1 cellular context compared by ENCODE assay signal in genomic region chr5:1161108-1161831, GRCh38.
TF ChIP-seq lines count a peak whose summit lies in the region.

No MANE protein-coding gene starts in this region.

TF ChIP-seq in HepG2, 621 proteins besides CTCF, POLR2A, EP300 and RAD21 (continued from another document and continues in another):
- TF ChIP-seq ZNF512B (CRISPR knock-in tag; IDR thresholded peaks at IDR 0.05; ENCODE audit: borderline replicate concordance) (0 out of 2 replicates have a peak, but pooled peaks have one; percentile 37), PHF21A (CRISPR knock-in tag; IDR thresholded peaks at IDR 0.05) (peak; percentile 88), HINFP (CRISPR knock-in tag; IDR thresholded peaks at IDR 0.05; ENCODE audit: low read depth) (no peak), MLLT10 (CRISPR knock-in tag; IDR thresholded peaks at IDR 0.05) (no peak), FUBP1 (CRISPR knock-in tag; IDR thresholded peaks at IDR 0.05; ENCODE audit: borderline replicate concordance) (no peak), TEAD3 (CRISPR knock-in tag; optimal IDR thresholded peaks at IDR 0.05; ENCODE audit: borderline replicate concordance) (peak; percentile 94), ARID2 (CRISPR knock-in tag; IDR thresholded peaks at IDR 0.05; ENCODE audit: borderline replicate concordance) (no peak), MXD4 (CRISPR knock-in tag; IDR thresholded peaks at IDR 0.05) (no peak), PCBP1 (IDR thresholded peaks at IDR 0.05; ENCODE audit: borderline replicate concordance, low read depth, low read length) (0 out of 2 replicates have a peak, but pooled peaks have one; percentile 32), ZBTB10 (CRISPR knock-in tag; IDR thresholded peaks at IDR 0.05; ENCODE audit: borderline replicate concordance) (no peak; the same call in 1 of the 2 replicates), ZKSCAN8 (CRISPR knock-in tag; IDR thresholded peaks at IDR 0.05; ENCODE audit: borderline replicate concordance) (0 out of 2 replicates have a peak, but pooled peaks have one; percentile 21), HDAC1 (CRISPR knock-in tag; IDR thresholded peaks at IDR 0.05) (peak; percentile 69; the same call in 1 of the 2 replicates), DMTF1 (CRISPR knock-in tag; IDR thresholded peaks at IDR 0.05) (no peak), ZNF460 (CRISPR knock-in tag; IDR thresholded peaks at IDR 0.05; ENCODE audit: borderline replicate concordance) (no peak), HOXA3 (CRISPR knock-in tag; IDR thresholded peaks at IDR 0.05) (peak; percentile 68; the same call in 1 of the 2 replicates), ATF5 (CRISPR knock-in tag; IDR thresholded peaks at IDR 0.05; ENCODE audit: low read depth) (no peak), TRAFD1 (CRISPR knock-in tag; IDR thresholded peaks at IDR 0.05; ENCODE audit: borderline replicate concordance) (no peak), E2F5 (CRISPR knock-in tag; conservative IDR thresholded peaks at IDR 0.05) (no peak), TCF12 (IDR thresholded peaks at IDR 0.05) (no peak), TCF12 (CRISPR knock-in tag; IDR thresholded peaks at IDR 0.05) (no peak), TBL1XR1 (IDR thresholded peaks at IDR 0.05; ENCODE audit: borderline replicate concordance, low read length, partially characterized antibody) (no peak), EZH2 (conservative IDR thresholded peaks at IDR 0.05; ENCODE audit: low read depth, low read length) (no peak), ZNF746 (CRISPR knock-in tag; IDR thresholded peaks at IDR 0.05) (no peak), ZNF562 (CRISPR knock-in tag; IDR thresholded peaks at IDR 0.05; ENCODE audit: borderline replicate concordance) (no peak), MEF2D (CRISPR knock-in tag; IDR thresholded peaks at IDR 0.05) (no peak), ZNF138 (CRISPR knock-in tag; IDR thresholded peaks at IDR 0.05; ENCODE audit: low read depth) (0 out of 2 replicates have a peak, but pooled peaks have one; percentile 42), PRDM10 (CRISPR knock-in tag; IDR thresholded peaks at IDR 0.05; ENCODE audit: low read depth) (peak; percentile 79; the same call in 1 of the 2 replicates), SOX13 (IDR thresholded peaks at IDR 0.05) (peak; percentile 94), SOX13 (CRISPR knock-in tag; conservative IDR thresholded peaks at IDR 0.05 in 1 of 2, IDR thresholded peaks at IDR 0.05 in 1 of 2) (peak in 1 of 2 experiments; percentile 98; a peak in 2 of 4 replicates), ZNF629 (CRISPR knock-in tag; conservative IDR thresholded peaks at IDR 0.05) (no peak), ZBTB3 (CRISPR knock-in tag; IDR thresholded peaks at IDR 0.05; ENCODE audit: borderline replicate concordance, low read depth) (0 out of 2 replicates have a peak, but pooled peaks have one; percentile 34), TEAD2 (CRISPR knock-in tag; IDR thresholded peaks at IDR 0.05) (no peak), ZNF766 (CRISPR knock-in tag; IDR thresholded peaks at IDR 0.05; ENCODE audit: borderline replicate concordance) (no peak), SMC3 (IDR thresholded peaks at IDR 0.05; ENCODE audit: low read length) (no peak), STAT5B (CRISPR knock-in tag; IDR thresholded peaks at IDR 0.05) (no peak), KLF9 (CRISPR knock-in tag; IDR thresholded peaks at IDR 0.05; ENCODE audit: low read depth) (no peak), ZNF501 (CRISPR knock-in tag; IDR thresholded peaks at IDR 0.05) (no peak), IRF1 (CRISPR knock-in tag; IDR thresholded peaks at IDR 0.05; ENCODE audit: low read depth) (no peak), ZNF264 (CRISPR knock-in tag; IDR thresholded peaks at IDR 0.05) (no peak), ZMYM2 (CRISPR knock-in tag; IDR thresholded peaks at IDR 0.05) (peak; percentile 98), AKAP8 (CRISPR knock-in tag; IDR thresholded peaks at IDR 0.05) (0 out of 2 replicates have a peak, but pooled peaks have one; percentile 43)
